ENCODE assay signal across 11 cellular contexts in genomic region chr1:232579461-232579860, GRCh38. TPM values are rescaled to one million over a fixed set of nuclear protein-coding genes. Genes with fewer than 3 reads are reported as not detected.
DNase-seq lines count a peak whose midpoint lies in the region; ATAC-seq and TF ChIP-seq lines count a peak whose summit lies in the region.
"Had no signal": no experiment of that assay in that cellular context is flagged by ENCODE, and none has a peak within 500 bp of the region (broad histone marks: within the 10 kb centered on the region; RNA-seq: fewer than 3 reads in every experiment).

No MANE protein-coding gene starts in this region.

- no peaks in the 10 kb centered on the region for H3K27me3 Mint-ChIP-seq in activated CD4-positive, alpha-beta T cell treated with anti-CD3 and anti-CD28 coated beads, Interleukin-2, amount 10 ng/mL, durations not matched to agents 7 days and 5 days
- H3K27me3 Mint-ChIP-seq in dendritic cell treated with granulocyte-macrophage colony-stimulating factor and Interleukin-4, amounts not matched to agents 40 ng/mL and 50 ng/mL, for 4 days = no peaks in the 10 kb centered on the region

- H3K27me3 ChIP-seq in HUES48 (ENCODE audit: control insufficient read depth, insufficient read depth, low read length) (no peaks in the 10 kb centered on the region), psoas muscle (ENCODE audit: insufficient read depth in 3 of 3, low read length in 2 of 3) (no peaks in the 10 kb centered on the region), hepatocyte (no peaks in the 10 kb centered on the region)

- WGBS in psoas muscle, 3 donors = 56 to 67% (median 65%) methylated on average over 1 of the region's 1 CpG
- 77% methylated on average over 1 of the region's 1 CpG for WGBS in hepatocyte (ENCODE audit: low lambda C conversion rate, missing lambda C conversion rate)

- TF ChIP-seq CTCF in psoas muscle (IDR thresholded peaks at IDR 0.05) (no peak), hepatocyte (IDR thresholded peaks at IDR 0.05; ENCODE audit: poor library complexity) (no peak)

- no peak for ATAC-seq in psoas muscle
- ATAC-seq in GM18873 (IDR thresholded peaks at IDR 0.05; ENCODE audit: low FRiP score, unreplicated experiment) = no peak

- peaks cover 56% of the 10 kb centered on the region for H3K4me1 ChIP-seq in HUES48 (ENCODE audit: control insufficient read depth, insufficient read depth, low read length)
- peaks cover 3% of the 10 kb centered on the region for H3K4me1 ChIP-seq in psoas muscle
- peaks cover 4% of the 10 kb centered on the region for H3K4me1 ChIP-seq in hepatocyte (ENCODE audit: insufficient read depth)

- H3K9me3 ChIP-seq in HUES48 (ENCODE audit: control insufficient read depth, insufficient read depth, low read length) (no peaks in the 10 kb centered on the region), psoas muscle (no peaks in the 10 kb centered on the region), hepatocyte (ENCODE audit: low read depth) (no peaks in the 10 kb centered on the region)

- H3K9ac ChIP-seq in HUES48 (ENCODE audit: low read depth, low read length) = no peak overlapping the region

- H3K79me2 ChIP-seq in hepatocyte = peaks cover 88% of the 10 kb centered on the region

- intact Hi-C loops in dendritic cell treated with granulocyte-macrophage colony-stimulating factor and Interleukin-4, amounts not matched to agents 40 ng/mL and 50 ng/mL, for 4 days (cut with micrococcal nuclease) = no loop called here
- intact Hi-C loops in psoas muscle (cut with DNase I) = no loop called here

- peak overlapping the region; percentile 52 for H3K4me3 Mint-ChIP-seq in activated CD4-positive, alpha-beta T cell treated with anti-CD3 and anti-CD28 coated beads, Interleukin-2, amount 10 ng/mL, durations not matched to agents 7 days and 5 days
- H3K4me3 Mint-ChIP-seq in dendritic cell treated with granulocyte-macrophage colony-stimulating factor and Interleukin-4, amounts not matched to agents 40 ng/mL and 50 ng/mL, for 4 days = no peak overlapping the region

- peak overlapping the region; percentile 91 for H3K27ac Mint-ChIP-seq in activated CD4-positive, alpha-beta T cell treated with anti-CD3 and anti-CD28 coated beads, Interleukin-2, amount 10 ng/mL, durations not matched to agents 7 days and 5 days
- peak overlapping the region; percentile 49 for H3K27ac Mint-ChIP-seq in dendritic cell treated with granulocyte-macrophage colony-stimulating factor and Interleukin-4, amounts not matched to agents 40 ng/mL and 50 ng/mL, for 4 days

- no peak overlapping the region for H2AFZ ChIP-seq in hepatocyte

- peaks cover 15% of the 10 kb centered on the region for H3K9me3 Mint-ChIP-seq in activated CD4-positive, alpha-beta T cell treated with anti-CD3 and anti-CD28 coated beads, Interleukin-2, amount 10 ng/mL, durations not matched to agents 7 days and 5 days
- H3K9me3 Mint-ChIP-seq in dendritic cell treated with granulocyte-macrophage colony-stimulating factor and Interleukin-4, amounts not matched to agents 40 ng/mL and 50 ng/mL, for 4 days = peaks cover 12% of the 10 kb centered on the region

- no peak overlapping the region for H3K4me2 ChIP-seq in hepatocyte

- H3K4me3 ChIP-seq in HUES48 (ENCODE audit: low read depth, low read length) = no peak overlapping the region
- H3K4me3 ChIP-seq in psoas muscle = no peak overlapping the region
- H3K4me3 ChIP-seq in hepatocyte = no peak overlapping the region

- no peaks in the 10 kb centered on the region for H3K9me2 ChIP-seq in hepatocyte (replicated peaks; ENCODE audit: insufficient read depth)

- H3K36me3 ChIP-seq in HUES48 (ENCODE audit: control insufficient read depth, insufficient read depth, low read length) (no peaks in the 10 kb centered on the region), psoas muscle (ENCODE audit: insufficient read depth in 1 of 2, low read depth in 1 of 2) (no peaks in the 10 kb centered on the region), hepatocyte (replicated peaks; ENCODE audit: insufficient read depth, low read depth) (no peaks in the 10 kb centered on the region)

- POLR2A ChIA-PET in activated CD4-positive, alpha-beta T cell treated with anti-CD3 and anti-CD28 coated beads, Interleukin-2, amount 10 ng/mL, durations not matched to agents 7 days and 5 days (lab: Charles Lee) = interaction anchor here (0.8 kb wide), 1 partner anchor 344 kb away, joined by 5 read pairs; no protein-coding TSS in a partner anchor

- peaks cover 59% of the 10 kb centered on the region for H3K4me1 Mint-ChIP-seq in activated CD4-positive, alpha-beta T cell treated with anti-CD3 and anti-CD28 coated beads, Interleukin-2, amount 10 ng/mL, durations not matched to agents 7 days and 5 days
- H3K4me1 Mint-ChIP-seq in dendritic cell treated with granulocyte-macrophage colony-stimulating factor and Interleukin-4, amounts not matched to agents 40 ng/mL and 50 ng/mL, for 4 days (ENCODE audit: low read depth) = peaks cover 43% of the 10 kb centered on the region

- peaks cover 12% of the 10 kb centered on the region for H3K36me3 Mint-ChIP-seq in activated CD4-positive, alpha-beta T cell treated with anti-CD3 and anti-CD28 coated beads, Interleukin-2, amount 10 ng/mL, durations not matched to agents 7 days and 5 days (ENCODE audit: low read depth)
- H3K36me3 Mint-ChIP-seq in dendritic cell treated with granulocyte-macrophage colony-stimulating factor and Interleukin-4, amounts not matched to agents 40 ng/mL and 50 ng/mL, for 4 days (ENCODE audit: low read depth) = peaks cover 6% of the 10 kb centered on the region

- peak overlapping the region; percentile 69 for H3K27ac ChIP-seq in HUES48 (ENCODE audit: low read depth, low read length)
- H3K27ac ChIP-seq in psoas muscle = peak overlapping the region; percentile 26
- H3K27ac ChIP-seq in hepatocyte = no peak overlapping the region

- CTCF ChIA-PET in activated CD4-positive, alpha-beta T cell treated with anti-CD3 and anti-CD28 coated beads, Interleukin-2, amount 10 ng/mL, durations not matched to agents 7 days and 5 days (lab: Charles Lee) = interaction anchor here (1.2 to 1.4 kb wide), 3 partner anchors 11 to 48 kb away, joined by 3 to 4 read pairs (median 3); no protein-coding TSS in a partner anchor

- no peaks in the 10 kb centered on the region for H4K20me1 ChIP-seq in hepatocyte (ENCODE audit: insufficient read depth, poor library complexity, severe bottlenecking)

- DNase-seq in activated CD4-positive, alpha-beta T cell treated with anti-CD3 and anti-CD28 coated beads, Interleukin-2, amount 10 ng/mL, durations not matched to agents 7 days and 5 days = no peak
- no peak for DNase-seq in activated CD4-positive, alpha-beta T cell treated with anti-CD3 and anti-CD28 coated beads, Interleukin-2, amount 50 U/mL, for 1 hour
- DNase-seq in psoas muscle = no peak
- no peak for DNase-seq in hepatocyte (ENCODE audit: low spot score)
- no peak for DNase-seq in SKM-1 (lab: John Stamatoyannopoulos, UW; ENCODE audit: unreplicated experiment)
- DNase-seq: Karpas-422; NCI-H2029 treated with DMSO at 0.1 percent for 48 hours; stimulated activated CD4-positive, alpha-beta T cell treated with anti-CD3 and anti-CD28 coated beads, Interleukin-12 subunit alpha, Interleukin-12 subunit beta, amount 100 ng/mL, for 4 hours had no signal

RNA-seq across cellular contexts. Expression of gene SIPA1L2, which starts 50.5 kb away (rescaled TPM):
- total RNA-seq in activated CD4-positive, alpha-beta T cell treated with anti-CD3 and anti-CD28 coated beads, Interleukin-2, amount 10 ng/mL, durations not matched to agents 7 days and 5 days = under 1 TPM; 0.62 to 0.77 TPM
- 10 to 100 TPM in 3 of 4 donors, 1 to 10 TPM in 1; 4.3 to 54.4 (median 14.8) TPM for total RNA-seq in psoas muscle
- 1 to 10 TPM; 5.9 to 9.4 (median 6.2) TPM for polyA plus RNA-seq in psoas muscle
- 35.9 and 50.1 TPM in 2 replicates for total RNA-seq in hepatocyte
- polyA plus RNA-seq in hepatocyte = 21.6 and 27.6 TPM in 2 replicates
